18 cellular contexts compared by ENCODE assay signal in genomic region chr1:87515781-87516180, GRCh38.
"Had no signal": no experiment of that assay in that cellular context is flagged by ENCODE, and none has a peak within 500 bp of the region (broad histone marks: within the 10 kb centered on the region; RNA-seq: fewer than 3 reads in every experiment).

No MANE protein-coding gene starts in this region.

- H3K4me1 ChIP-seq: lower lobe of right lung, pancreas, tibial nerve, vagina had no signal

- H3K9me3 ChIP-seq: lower lobe of right lung, pancreas, tibial nerve, vagina had no signal

- H3K36me3 Mint-ChIP-seq: activated naive CD4-positive, alpha-beta T cell treated with anti-CD3 and anti-CD28 coated beads, Interleukin-2, amount 50 U/mL, for 72 hours; immature natural killer cell; mesothelial cell of epicardium; stimulated activated effector memory CD8-positive, alpha-beta T cell treated with anti-CD3 and anti-CD28 coated beads, Interleukin-12 subunit alpha, Interleukin-12 subunit beta, amount 100 ng/mL, for 72 hours; WTC11 had no signal

- H3K4me3 Mint-ChIP-seq: activated CD8-positive, alpha-beta T cell treated with anti-CD3 and anti-CD28 coated beads for 36 hours; activated T-cell treated with anti-CD3 and anti-CD28 coated beads, Interleukin-2, amount 50 U/mL, for 4 hours; immature natural killer cell; mesothelial cell of epicardium; stimulated activated effector memory CD8-positive, alpha-beta T cell treated with anti-CD3 and anti-CD28 coated beads, Interleukin-12 subunit alpha, Interleukin-12 subunit beta, amount 100 ng/mL, for 72 hours; WTC11 had no signal

- H3K4me1 Mint-ChIP-seq: immature natural killer cell; stimulated activated effector memory CD8-positive, alpha-beta T cell treated with anti-CD3 and anti-CD28 coated beads, Interleukin-12 subunit alpha, Interleukin-12 subunit beta, amount 100 ng/mL, for 72 hours had no signal

- H3K27me3 ChIP-seq: brain microvascular endothelial cell, pancreas, tibial nerve, vagina had no signal

- H3K4me3 ChIP-seq: lower lobe of right lung, pancreas, tibial nerve, vagina had no signal

- H3K27ac ChIP-seq: brain microvascular endothelial cell, epithelial cell of prostate, lower lobe of right lung, pancreas, tibial nerve, vagina had no signal

- DNase-seq: activated CD4-positive, alpha-beta T cell treated with anti-CD3 and anti-CD28 coated beads for 48 hours; activated CD8-positive, alpha-beta T cell treated with anti-CD3 and anti-CD28 coated beads for 36 hours; activated effector memory CD4-positive, alpha-beta T cell treated with anti-CD3 and anti-CD28 coated beads, Interleukin-2, amount 50 U/mL, for 16 hours; activated T-cell treated with anti-CD3 and anti-CD28 coated beads, Interleukin-2, amount 50 U/mL, for 4 hours; brain microvascular endothelial cell; cerebellar nuclear complex; immature natural killer cell; left colon; lower lobe of right lung; pancreas; SW 1271 had no signal

- H3K36me3 ChIP-seq: brain microvascular endothelial cell, lower lobe of right lung, pancreas, tibial nerve, vagina had no signal

- H3K9me3 Mint-ChIP-seq: activated CD8-positive, alpha-beta T cell treated with anti-CD3 and anti-CD28 coated beads for 36 hours; stimulated activated effector memory CD8-positive, alpha-beta T cell treated with anti-CD3 and anti-CD28 coated beads, Interleukin-12 subunit alpha, Interleukin-12 subunit beta, amount 100 ng/mL, for 72 hours had no signal

- ATAC-seq: activated CD8-positive, alpha-beta T cell treated with anti-CD3 and anti-CD28 coated beads for 36 hours; activated naive CD4-positive, alpha-beta T cell treated with anti-CD3 and anti-CD28 coated beads, Interleukin-2, amount 50 U/mL, for 72 hours; activated T-cell treated with anti-CD3 and anti-CD28 coated beads, Interleukin-2, amount 50 U/mL, for 4 hours; left colon; lower lobe of right lung; pancreas; stimulated activated effector memory CD8-positive, alpha-beta T cell treated with anti-CD3 and anti-CD28 coated beads, Interleukin-12 subunit alpha, Interleukin-12 subunit beta, amount 100 ng/mL, for 72 hours; WTC11 had no signal

- H3K27ac Mint-ChIP-seq: activated CD8-positive, alpha-beta T cell treated with anti-CD3 and anti-CD28 coated beads for 36 hours; activated naive CD4-positive, alpha-beta T cell treated with anti-CD3 and anti-CD28 coated beads, Interleukin-2, amount 50 U/mL, for 72 hours; immature natural killer cell; mesothelial cell of epicardium; stimulated activated effector memory CD8-positive, alpha-beta T cell treated with anti-CD3 and anti-CD28 coated beads, Interleukin-12 subunit alpha, Interleukin-12 subunit beta, amount 100 ng/mL, for 72 hours; WTC11 had no signal
